Comparison of ENCODE assay signal across 20 cellular contexts in the genomic region with DNA sequence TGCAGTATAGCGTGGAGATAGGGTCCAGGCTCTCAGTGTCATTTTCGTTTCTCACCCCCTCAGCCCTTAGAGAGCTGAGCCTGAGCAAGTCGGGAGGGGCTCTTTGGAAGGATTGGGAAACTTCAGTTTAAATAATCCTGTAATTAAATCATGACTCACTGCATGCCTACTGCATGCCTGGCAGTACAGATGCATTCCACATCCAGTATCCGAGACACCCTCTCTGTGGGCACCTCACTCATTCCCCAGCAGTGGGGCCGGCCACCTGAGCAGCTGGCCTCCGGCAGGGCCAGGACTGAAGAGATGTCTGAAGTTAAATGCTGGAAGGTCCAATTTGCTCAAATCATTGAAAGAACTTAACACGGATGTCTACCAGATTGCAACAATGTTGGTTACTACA.
DNase-seq lines count a peak whose midpoint lies in the region; ATAC-seq and TF ChIP-seq lines count a peak whose summit lies in the region.
"Had no signal": no experiment of that assay in that cellular context is flagged by ENCODE, and none has a peak within 500 bp of the region (broad histone marks: within the 10 kb centered on the region; RNA-seq: fewer than 3 reads in every experiment).

No MANE protein-coding gene starts in this region.

- no peaks in the 10 kb centered on the region for H3K79me1 ChIP-seq in trophoblast cell (ENCODE audit: low read length)

- peak; percentile 47 for DNase-seq in EL
- DNase-seq in Panc1 (ENCODE audit: low read depth, low spot score), result no peak
- peak; percentile 66 for DNase-seq in fibroblast of gingiva (ENCODE audit: low read depth)
- peak; percentile 57 to 71 for DNase-seq in trophoblast cell
- DNase-seq in NCI-H1105 (lab: John Stamatoyannopoulos, UW), result no peak
- DNase-seq in dermis blood vessel endothelial cell, result no peak
- no peak for DNase-seq in stimulated activated naive B cell treated with anti-CD40 and anti-IgM and Interleukin-4, amounts not matched to agents 10 μg/mL and 1 μg/mL and 100 μg/mL, for 72 hours
- DNase-seq: activated CD4-positive, alpha-beta T cell treated with anti-CD3 and anti-CD28 coated beads for 4 hours; activated T-cell treated with anti-CD3 and anti-CD28 coated beads, Interleukin-2, amount 50 U/mL, for 24 hours; esophagus squamous epithelium; NCI-H1436 treated with DMSO at 0.1 percent for 48 hours; NCI-H510A; ovary; stimulated activated CD4-positive, alpha-beta T cell treated with anti-CD3 and anti-CD28 coated beads, Interleukin-12 subunit alpha, Interleukin-12 subunit beta, amount 100 ng/mL, for 4 hours had no signal

- no peak overlapping the region for H2AFZ ChIP-seq in trophoblast cell (ENCODE audit: insufficient read depth, low read length, poor library complexity)
- H2AFZ ChIP-seq: PC-9 had no signal

- H3K27me3 ChIP-seq in Panc1 (ENCODE audit: control insufficient read depth, insufficient read depth, low read length) (peaks cover 10% of the 10 kb centered on the region; the same call in 1 of the 2 replicates), trophoblast cell (ENCODE audit: insufficient read depth, low read length) (no peaks in the 10 kb centered on the region)
- H3K27me3 ChIP-seq: ovary had no signal

- H3K4me3 ChIP-seq in Panc1 (ENCODE audit: low read depth in 2 of 2, low read length in 2 of 2) (no peak overlapping the region), trophoblast cell (ENCODE audit: low read depth, low read length) (no peak overlapping the region)
- H3K4me3 ChIP-seq: coronary artery, esophagus squamous epithelium, ovary, PC-9 had no signal

- H3K4me1 ChIP-seq in Panc1 (ENCODE audit: control insufficient read depth, insufficient read depth, low read length), result no peaks in the 10 kb centered on the region
- no peaks in the 10 kb centered on the region for H3K4me1 ChIP-seq in trophoblast cell (ENCODE audit: control insufficient read depth in 1 of 2, insufficient read depth in 2 of 2, low read length in 2 of 2)

- no CpG with 5 or more reads among the region's 7 CpGs for WGBS in trophoblast cell (ENCODE audit: extremely low coverage, insufficient coverage, insufficient read length)

- no peak overlapping the region for H3K9ac ChIP-seq in trophoblast cell (ENCODE audit: low read length)

- in situ Hi-C loops in Panc1 (cut with HindIII; ENCODE audit: low pct_unique_long_range_greater_than_20kb, low sequenced_read_pairs), result no loop called here

- H3K4ac ChIP-seq in trophoblast cell (ENCODE audit: low read depth, low read length), result no peak overlapping the region

- no peaks in the 10 kb centered on the region for H3K79me2 ChIP-seq in trophoblast cell (ENCODE audit: control insufficient read depth, insufficient read depth, low read length, poor library complexity)

- H2BK5ac ChIP-seq in trophoblast cell (ENCODE audit: low read depth, low read length, poor library complexity), result no peak overlapping the region

- no TSS peak for BruUV-seq in Panc1 (replicated peaks; lab: Mats Ljungman, UMichigan)

- peaks cover 0 to 2% of the 10 kb centered on the region in 2 donors for H3K9me3 Mint-ChIP-seq in stimulated activated naive B cell treated with anti-CD40 and anti-IgM and Interleukin-4, amounts not matched to agents 10 μg/mL and 1 μg/mL and 100 μg/mL, for 72 hours
- H3K9me3 Mint-ChIP-seq: activated T-cell treated with anti-CD3 and anti-CD28 coated beads, Interleukin-2, amount 50 U/mL, for 24 hours had no signal

- no peak for TF ChIP-seq CTCF in Panc1 (IDR thresholded peaks at IDR 0.05)

- intact Hi-C loops in Panc1 (cut with micrococcal nuclease; ENCODE audit: unreplicated experiment), result no loop called here

- H4K12ac ChIP-seq in trophoblast cell (ENCODE audit: low read depth, low read length), result no peak overlapping the region

- peaks cover 13 to 19% of the 10 kb centered on the region in 2 donors for H3K27me3 Mint-ChIP-seq in stimulated activated naive B cell treated with anti-CD40 and anti-IgM and Interleukin-4, amounts not matched to agents 10 μg/mL and 1 μg/mL and 100 μg/mL, for 72 hours

- CTCF ChIA-PET in Panc1 (lab: Charles Lee), result no interaction called here

- H3K18ac ChIP-seq in trophoblast cell (ENCODE audit: low read length), result no peak overlapping the region

- no peak overlapping the region for H3K14ac ChIP-seq in trophoblast cell (ENCODE audit: low read length)

- H2BK120ac ChIP-seq in trophoblast cell (ENCODE audit: insufficient read depth, low read length, poor library complexity), result no peak overlapping the region

- POLR2A ChIA-PET in Panc1 (lab: Charles Lee), result no interaction called here

- no peaks in the 10 kb centered on the region for H3K36me3 Mint-ChIP-seq in stimulated activated naive B cell treated with anti-CD40 and anti-IgM and Interleukin-4, amounts not matched to agents 10 μg/mL and 1 μg/mL and 100 μg/mL, for 72 hours
- H3K36me3 Mint-ChIP-seq: IgD-negative memory B cell had no signal

- no peak overlapping the region for H3K4me3 Mint-ChIP-seq in stimulated activated naive B cell treated with anti-CD40 and anti-IgM and Interleukin-4, amounts not matched to agents 10 μg/mL and 1 μg/mL and 100 μg/mL, for 72 hours
- H3K4me3 Mint-ChIP-seq: activated T-cell treated with anti-CD3 and anti-CD28 coated beads, Interleukin-2, amount 50 U/mL, for 24 hours; B cell; IgD-negative memory B cell; mesothelial cell of epicardium had no signal

- H3K27ac ChIP-seq in Panc1 (ENCODE audit: low read length) (no peak overlapping the region), trophoblast cell (ENCODE audit: low read depth, low read length) (no peak overlapping the region)
- H3K27ac ChIP-seq: coronary artery, esophagus squamous epithelium, PC-9 had no signal

- H2AK5ac ChIP-seq in trophoblast cell (ENCODE audit: low read length), result no peak overlapping the region

- no peak overlapping the region for H3K27ac Mint-ChIP-seq in stimulated activated naive B cell treated with anti-CD40 and anti-IgM and Interleukin-4, amounts not matched to agents 10 μg/mL and 1 μg/mL and 100 μg/mL, for 72 hours
- H3K27ac Mint-ChIP-seq: activated T-cell treated with anti-CD3 and anti-CD28 coated beads, Interleukin-2, amount 50 U/mL, for 24 hours; B cell; IgD-negative memory B cell; mesothelial cell of epicardium had no signal

- H3K9me3 ChIP-seq in Panc1 (ENCODE audit: control insufficient read depth, insufficient read depth, low read depth, low read length), result peaks cover 10% of the 10 kb centered on the region; the same call in 1 of the 2 replicates
- H3K9me3 ChIP-seq in trophoblast cell (ENCODE audit: insufficient read depth, low read depth, low read length), result peaks cover 8% of the 10 kb centered on the region
- H3K9me3 ChIP-seq: ovary had no signal

- H3K23ac ChIP-seq in trophoblast cell (ENCODE audit: low read length), result no peak overlapping the region

- no peaks in the 10 kb centered on the region for H3K4me1 Mint-ChIP-seq in stimulated activated naive B cell treated with anti-CD40 and anti-IgM and Interleukin-4, amounts not matched to agents 10 μg/mL and 1 μg/mL and 100 μg/mL, for 72 hours
- H3K4me1 Mint-ChIP-seq: B cell, IgD-negative memory B cell, mesothelial cell of epicardium had no signal

- H3K36me3 ChIP-seq in Panc1 (ENCODE audit: control insufficient read depth, insufficient read depth, low read length), result no peaks in the 10 kb centered on the region
- no peaks in the 10 kb centered on the region for H3K36me3 ChIP-seq in trophoblast cell (ENCODE audit: control insufficient read depth in 1 of 2, insufficient read depth in 2 of 2, low read length in 2 of 2)
- H3K36me3 ChIP-seq: esophagus squamous epithelium, ovary had no signal

- H4K91ac ChIP-seq in trophoblast cell (ENCODE audit: low read depth, low read length), result no peak overlapping the region

- H2BK12ac ChIP-seq in trophoblast cell (ENCODE audit: low read length), result no peak overlapping the region

- no peak overlapping the region for H4K8ac ChIP-seq in trophoblast cell (ENCODE audit: low read depth, low read length)

- 0 out of 2 replicates have a peak, but pooled peaks have one; percentile 33 for ATAC-seq in Panc1
- ATAC-seq in GM19467 (IDR thresholded peaks at IDR 0.05; ENCODE audit: unreplicated experiment), result no peak
- ATAC-seq in stimulated activated naive B cell treated with anti-CD40 and anti-IgM and Interleukin-4, amounts not matched to agents 10 μg/mL and 1 μg/mL and 100 μg/mL, for 72 hours (replicated peaks), result no peak

- H3K4me2 ChIP-seq in trophoblast cell (ENCODE audit: low read length), result no peak overlapping the region
- H3K4me2 ChIP-seq: PC-9 had no signal

Comparison
In these comparisons a context has a peak if more than half of its experiments do, and no peak if none do; other contexts are left out.
1. DNase-seq: peak in EL (single experiment), fibroblast of gingiva (single experiment) and trophoblast cell (2 of 2); none in Panc1 (single experiment), NCI-H1105 (single experiment), dermis blood vessel endothelial cell (single experiment) and stimulated activated naive B cell treated with anti-CD40 and anti-IgM and Interleukin-4, amounts not matched to agents 10 μg/mL and 1 μg/mL and 100 μg/mL, for 72 hours (single experiment).